In genomic region chr22:26461188-26461810, GRCh38 we compare ENCODE assay signal across 8 cellular contexts. TPM values are rescaled to one million over a fixed set of nuclear protein-coding genes. Genes with fewer than 3 reads are reported as not detected.
DNase-seq lines count a peak whose midpoint lies in the region; ATAC-seq and TF ChIP-seq lines count a peak whose summit lies in the region.

No MANE protein-coding gene starts in this region.

- TF ChIP-seq CTCF in CD8-positive, alpha-beta T cell (IDR thresholded peaks at IDR 0.05): peak; percentile 75
- TF ChIP-seq CTCF in brain (conservative IDR thresholded peaks at IDR 0.05) (peak; percentile 90 to 92), kidney epithelial cell (IDR thresholded peaks at IDR 0.05; ENCODE audit: insufficient read depth, low read length, poor library complexity, severe bottlenecking) (peak; percentile 86)

- no peaks in the 10 kb centered on the region for H3K27me3 Mint-ChIP-seq in CD8-positive, alpha-beta T cell (ENCODE audit: low read depth)
- H3K27me3 Mint-ChIP-seq in brain: no peaks in the 10 kb centered on the region

- H3K36me3 ChIP-seq in CD8-positive, alpha-beta T cell (ENCODE audit: insufficient read depth, low read length): peaks cover 45% of the 10 kb centered on the region
- peaks cover 10% of the 10 kb centered on the region for H3K36me3 ChIP-seq in SJCRH30
- H3K36me3 ChIP-seq in kidney epithelial cell (ENCODE audit: control insufficient read depth, insufficient read depth, low read length): peaks cover 5% of the 10 kb centered on the region

- H3K4me3 ChIP-seq in CD8-positive, alpha-beta T cell (ENCODE audit: low read depth, low read length): no peak overlapping the region
- no peak overlapping the region for H3K4me3 ChIP-seq in SJCRH30
- no peak overlapping the region for H3K4me3 ChIP-seq in kidney epithelial cell (ENCODE audit: low read depth, low read length)

- peak in 5 of 7 experiments; percentile 16 to 55 (median 50) for DNase-seq in CD8-positive, alpha-beta T cell
- DNase-seq in HEK293T (ENCODE audit: extremely low spot score) (peak; percentile 84), SJCRH30 (peak; percentile 66 to 85), kidney epithelial cell (ENCODE audit: low read depth) (no peak), OCI-M2 (lab: John Stamatoyannopoulos, UW; ENCODE audit: unreplicated experiment) (no peak)
- DNase-seq in stimulated activated CD8-positive, alpha-beta memory T cell treated with anti-CD3 and anti-CD28 coated beads, Interleukin-12 subunit alpha, Interleukin-12 subunit beta, amount 100 ng/mL, for 1 hour (ENCODE audit: low read depth): peak; percentile 28

- no peaks in the 10 kb centered on the region for H3K9me3 Mint-ChIP-seq in CD8-positive, alpha-beta T cell
- no peaks in the 10 kb centered on the region for H3K9me3 Mint-ChIP-seq in brain

- no peaks in the 10 kb centered on the region for H3K4me1 ChIP-seq in CD8-positive, alpha-beta T cell (ENCODE audit: insufficient read depth, low read length)
- no peaks in the 10 kb centered on the region for H3K4me1 ChIP-seq in SJCRH30

- peaks cover 6% of the 10 kb centered on the region for H3K4me1 Mint-ChIP-seq in CD8-positive, alpha-beta T cell (ENCODE audit: low read depth)
- H3K4me1 Mint-ChIP-seq in brain: peaks cover 44% of the 10 kb centered on the region

- peaks cover 84% of the 10 kb centered on the region for H3K36me3 Mint-ChIP-seq in CD8-positive, alpha-beta T cell
- peaks cover 38% of the 10 kb centered on the region for H3K36me3 Mint-ChIP-seq in brain

- intact Hi-C loops in CD8-positive, alpha-beta T cell (cut with DNase I, micrococcal nuclease): loop anchor here (1.0 kb wide), 2 partner anchors 63 to 97 kb away; no protein-coding TSS in a partner anchor

- ATAC-seq in CD8-positive, alpha-beta T cell: no peak
- ATAC-seq in GM19452 (IDR thresholded peaks at IDR 0.05; ENCODE audit: unreplicated experiment): no peak

- no peak overlapping the region for H3K27ac ChIP-seq in CD8-positive, alpha-beta T cell (ENCODE audit: low read depth, low read length)
- H3K27ac ChIP-seq in SJCRH30: no peak overlapping the region

- POLR2A ChIA-PET in CD8-positive, alpha-beta T cell (lab: Charles Lee): no interaction called here
- POLR2A ChIA-PET in HEK293T (lab: Yijun Ruan, JAX): no interaction called here

- H3K27ac Mint-ChIP-seq in CD8-positive, alpha-beta T cell: no peak overlapping the region
- H3K27ac Mint-ChIP-seq in brain: peak overlapping the region; percentile 59 to 98 (median 91)

- no peak overlapping the region for H3K4me3 Mint-ChIP-seq in CD8-positive, alpha-beta T cell
- peak overlapping the region in 1 of 5 experiments; percentile 46 for H3K4me3 Mint-ChIP-seq in brain

- CTCF ChIA-PET in CD8-positive, alpha-beta T cell (lab: Charles Lee): interaction anchor here (0.6 to 7.2 kb wide), 23 partner anchors 8 to 102 kb away, joined by 3 to 76 read pairs (median 4); partner anchors contain the start of genes HPS4 and SRRD
- CTCF ChIA-PET in HEK293T (lab: Yijun Ruan, JAX): interaction anchor here (0.8 to 3.8 kb wide), 12 partner anchors 8 to 95 kb away, joined by 3 to 27 read pairs (median 4); no protein-coding TSS in a partner anchor

- H3K9me3 ChIP-seq in CD8-positive, alpha-beta T cell (ENCODE audit: low read length): no peaks in the 10 kb centered on the region
- H3K9me3 ChIP-seq in SJCRH30 (replicated peaks): no peaks in the 10 kb centered on the region

- H3K27me3 ChIP-seq in CD8-positive, alpha-beta T cell (ENCODE audit: insufficient read depth, low read length): no peaks in the 10 kb centered on the region
- H3K27me3 ChIP-seq in SJCRH30 (no peaks in the 10 kb centered on the region), kidney epithelial cell (ENCODE audit: control insufficient read depth, insufficient read depth, low read length) (no peaks in the 10 kb centered on the region)

TF ChIP-seq in HEK293T, 16 proteins besides CTCF, POLR2A, EP300 and RAD21:
- TF ChIP-seq TARDBP (IDR thresholded peaks at IDR 0.05) (no peak), ARNT (IDR thresholded peaks at IDR 0.05) (no peak)

RNA-seq across cellular contexts. Expression of gene HPS4, which starts 22.3 kb away (rescaled TPM):
- total RNA-seq in CD8-positive, alpha-beta T cell: 10 to 100 TPM; 67.0 to 71.0 TPM
- total RNA-seq in SJCRH30 (2014; rRNA removed; shearing (Covaris generic)): 19.9 and 28.1 TPM in 2 replicates
- 25.0 TPM for polyA plus RNA-seq in brain (ENCODE audit: insufficient read depth, low read depth, low replicate concordance)
- total RNA-seq in kidney epithelial cell: 43.9 and 46.4 TPM in 2 replicates

RNA-seq across cellular contexts. Expression of gene SRRD, which starts 22.4 kb away (rescaled TPM):
- total RNA-seq in CD8-positive, alpha-beta T cell: 10 to 100 TPM; 22.1 to 24.1 TPM
- total RNA-seq in SJCRH30 (2014; rRNA removed; shearing (Covaris generic)): 14.4 and 17.8 TPM in 2 replicates
- 17.2 TPM for polyA plus RNA-seq in brain (ENCODE audit: insufficient read depth, low read depth, low replicate concordance)
- 33.4 and 45.0 TPM in 2 replicates for total RNA-seq in kidney epithelial cell

RNA-seq across cellular contexts. Expression of gene ASPHD2, which starts 32.2 kb away (rescaled TPM):
- total RNA-seq in CD8-positive, alpha-beta T cell: under 1 TPM; 0.90 to 1.00 TPM
- 3.5 and 4.0 TPM in 2 replicates for total RNA-seq in SJCRH30 (2014; rRNA removed; shearing (Covaris generic))
- polyA plus RNA-seq in brain (ENCODE audit: insufficient read depth, low read depth, low replicate concordance): 8.0 TPM
- 10.6 and 16.3 TPM in 2 replicates for total RNA-seq in kidney epithelial cell

RNA-seq across cellular contexts. Expression of gene TFIP11, which starts 51.0 kb away (rescaled TPM):
- 100 to 1,000 TPM; 138 to 142 TPM for total RNA-seq in CD8-positive, alpha-beta T cell
- 23.4 and 26.8 TPM in 2 replicates for total RNA-seq in SJCRH30 (2014; rRNA removed; shearing (Covaris generic))
- 24.2 TPM for polyA plus RNA-seq in brain (ENCODE audit: insufficient read depth, low read depth, low replicate concordance)
- total RNA-seq in kidney epithelial cell: 40.0 and 45.8 TPM in 2 replicates

Comparison
In these comparisons a context has a peak if more than half of its experiments do, and no peak if none do; other contexts are left out.
1. DNase-seq: peak in CD8-positive, alpha-beta T cell (5 of 7), HEK293T (single experiment), SJCRH30 (2 of 2) and stimulated activated CD8-positive, alpha-beta memory T cell treated with anti-CD3 and anti-CD28 coated beads, Interleukin-12 subunit alpha, Interleukin-12 subunit beta, amount 100 ng/mL, for 1 hour (single experiment); none in kidney epithelial cell (single experiment) and OCI-M2 (single experiment).
2. Peak in every context shown above with its lines, with median percentiles within 50 percentile points of each other: CTCF ChIP-seq.